In the genomic region with DNA sequence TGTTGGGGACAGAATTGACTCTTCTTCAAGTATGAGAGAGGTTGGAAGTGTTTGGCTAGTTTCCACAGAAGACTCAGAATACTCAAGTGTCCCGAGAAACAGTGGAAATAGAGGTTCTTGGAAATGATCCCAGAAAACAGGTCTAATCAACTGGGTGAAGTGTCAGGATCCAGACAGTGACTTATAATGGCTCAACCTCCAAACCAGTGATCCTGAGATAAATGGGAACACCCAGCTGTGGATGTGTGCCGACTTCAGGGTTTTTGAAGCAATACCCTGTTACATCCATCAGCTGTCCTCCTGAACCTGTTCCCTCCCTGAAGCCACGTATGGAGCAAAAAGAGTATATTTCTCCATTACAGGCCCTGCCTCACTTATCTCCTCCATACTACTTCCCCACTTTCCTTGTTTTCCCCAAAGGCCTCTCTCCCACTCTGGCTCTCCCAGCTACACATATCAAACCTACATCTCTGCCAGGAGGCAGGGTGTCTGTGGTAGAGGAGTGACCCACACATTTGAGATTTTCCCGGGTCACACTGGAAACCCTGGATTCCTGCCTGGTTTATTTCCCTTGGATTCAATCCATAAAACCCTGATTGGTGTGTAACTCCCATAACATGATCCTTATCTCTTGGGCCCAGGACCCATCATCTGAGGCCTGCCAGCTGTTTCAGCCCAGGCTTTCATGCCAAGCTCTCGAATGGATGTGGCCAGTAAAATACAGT, we compare ENCODE assay signal across 21 cellular contexts. TPM values are rescaled to one million over a fixed set of nuclear protein-coding genes. Genes with fewer than 3 reads are reported as not detected.
DNase-seq lines count a peak whose midpoint lies in the region; ATAC-seq and TF ChIP-seq lines count a peak whose summit lies in the region.
"Had no signal": no experiment of that assay in that cellular context is flagged by ENCODE, and none has a peak within 500 bp of the region (broad histone marks: within the 10 kb centered on the region; RNA-seq: fewer than 3 reads in every experiment).

No MANE protein-coding gene starts in this region.

- DNase-seq in EH (ENCODE audit: low read depth) = peak; percentile 70
- DNase-seq in NCI-H1105 treated with DMSO at 0.1 percent for 48 hours (lab: John Stamatoyannopoulos, UW) = peak; percentile 57
- DNase-seq in dermis blood vessel endothelial cell = peak; percentile 39
- peak in 1 of 3 donors; percentile 41 for DNase-seq in mucosa of descending colon
- DNase-seq in NCI-H2081 treated with DMSO at 0.1 percent for 48 hours (lab: John Stamatoyannopoulos, UW) = no peak
- DNase-seq in NCI-H1417 treated with DMSO at 0.1 percent for 48 hours (lab: John Stamatoyannopoulos, UW) = no peak
- no peak for DNase-seq in prostate gland (ENCODE audit: low spot score)
- DNase-seq in ACHN = no peak
- DNase-seq: activated CD4-positive, alpha-beta T cell treated with anti-CD3 and anti-CD28 coated beads, Interleukin-2, amount 50 U/mL, for 4 hours; activated naive CD4-positive, alpha-beta T cell; Calu3; lower lobe of right lung; NCI-H146; NCI-H2227 treated with DMSO at 0.1 percent for 48 hours; NK-92 treated with Interleukin-12 subunit alpha and Interleukin-12 subunit beta, amount 100 ng/mL, for 24 hours; ovary; small intestine; stimulated activated CD4-positive, alpha-beta T cell treated with anti-CD3 and anti-CD28 coated beads, Interleukin-4, amount 100 ng/mL, for 24 hours had no signal

- peak; percentile 65 for ATAC-seq in mucosa of descending colon
- ATAC-seq: GM12878, lower lobe of right lung had no signal

- in situ Hi-C loops in ACHN (cut with HindIII; ENCODE audit: low pct_ligation_motif_present, low pct_unique_long_range_greater_than_20kb, low sequenced_read_pairs) = no loop called here

- no peak overlapping the region for H3K27ac ChIP-seq in prostate gland
- H3K27ac ChIP-seq: KMS-11, lower lobe of right lung, ovary, RWPE1 had no signal

- H3K4me3 ChIP-seq in mucosa of descending colon (no peak overlapping the region), prostate gland (no peak overlapping the region)
- H3K4me3 ChIP-seq: GM12878, lower lobe of right lung, ovary had no signal

- peaks cover 4% of the 10 kb centered on the region for H3K4me1 ChIP-seq in mucosa of descending colon (ENCODE audit: low read depth)
- no peaks in the 10 kb centered on the region for H3K4me1 ChIP-seq in prostate gland (replicated peaks)
- H3K4me1 ChIP-seq: lower lobe of right lung had no signal

- TF ChIP-seq CTCF in mucosa of descending colon (IDR thresholded peaks at IDR 0.05) = no peak
- no peak for TF ChIP-seq CTCF in prostate gland (IDR thresholded peaks at IDR 0.05)

- no peak for TF ChIP-seq POLR2A in prostate gland (IDR thresholded peaks at IDR 0.05)

- no peaks in the 10 kb centered on the region for H3K27me3 ChIP-seq in prostate gland (replicated peaks; ENCODE audit: insufficient read depth)
- H3K27me3 ChIP-seq: ovary had no signal

- H3K9me3 ChIP-seq in mucosa of descending colon (peaks cover 12% of the 10 kb centered on the region), prostate gland (no peaks in the 10 kb centered on the region)

- intact Hi-C loops in mucosa of descending colon (cut with DNase I, micrococcal nuclease) = no loop called here
- intact Hi-C loops in prostate gland (cut with DNase I) = no loop called here

- 21% methylated on average over 5 of the region's 5 CpGs for WGBS in prostate gland

- H3K36me3 ChIP-seq in mucosa of descending colon (ENCODE audit: low read depth) = no peaks in the 10 kb centered on the region
- H3K36me3 ChIP-seq in prostate gland = no peaks in the 10 kb centered on the region
- H3K36me3 ChIP-seq: lower lobe of right lung, ovary had no signal

RNA-seq across cellular contexts. Expression of a gene that starts 17.6 kb away (rescaled TPM):
- total RNA-seq in dermis blood vessel endothelial cell = not detected in 2 replicates
- under 1 TPM in 1 of 3 donors, not detected in 2; 0.22 TPM for total RNA-seq in mucosa of descending colon
- total RNA-seq in prostate gland = 1 to 10 TPM in 1 of 2 donors, not detected in 1; 4.4 TPM
- total RNA-seq: ovary had no signal

RNA-seq across cellular contexts. Expression of a gene that starts 32.8 kb away (rescaled TPM):
- not detected in 2 replicates for total RNA-seq in dermis blood vessel endothelial cell
- not detected for total RNA-seq in mucosa of descending colon
- not detected for total RNA-seq in prostate gland
- total RNA-seq: Calu3, GM12878, lower lobe of right lung, ovary had no signal

RNA-seq across cellular contexts. Expression of a gene that starts 36.9 kb away (rescaled TPM):
- total RNA-seq in dermis blood vessel endothelial cell (17.5 and 40.3 TPM in 2 replicates), mucosa of descending colon (10 to 100 TPM; 51.9 to 67.8 (median 62.9) TPM), prostate gland (10 to 100 TPM; 53.1 to 59.1 TPM)

RNA-seq across cellular contexts. Expression of a gene that starts 56.3 kb away (rescaled TPM):
- total RNA-seq in dermis blood vessel endothelial cell = 29.6 and 38.9 TPM in 2 replicates
- total RNA-seq in mucosa of descending colon = 10 to 100 TPM; 33.2 to 44.3 (median 40.1) TPM
- total RNA-seq in prostate gland = 10 to 100 TPM; 50.3 to 67.9 TPM

Comparison
In these comparisons a context has a peak if more than half of its experiments do, and no peak if none do; other contexts are left out.
1. DNase-seq: peak in EH (single experiment), NCI-H1105 treated with DMSO at 0.1 percent for 48 hours (single experiment) and dermis blood vessel endothelial cell (single experiment); none in NCI-H2081 treated with DMSO at 0.1 percent for 48 hours (single experiment), NCI-H1417 treated with DMSO at 0.1 percent for 48 hours (single experiment), prostate gland (single experiment) and ACHN (single experiment).